ENCODE assay signal across 20 cellular contexts in the genomic region with DNA sequence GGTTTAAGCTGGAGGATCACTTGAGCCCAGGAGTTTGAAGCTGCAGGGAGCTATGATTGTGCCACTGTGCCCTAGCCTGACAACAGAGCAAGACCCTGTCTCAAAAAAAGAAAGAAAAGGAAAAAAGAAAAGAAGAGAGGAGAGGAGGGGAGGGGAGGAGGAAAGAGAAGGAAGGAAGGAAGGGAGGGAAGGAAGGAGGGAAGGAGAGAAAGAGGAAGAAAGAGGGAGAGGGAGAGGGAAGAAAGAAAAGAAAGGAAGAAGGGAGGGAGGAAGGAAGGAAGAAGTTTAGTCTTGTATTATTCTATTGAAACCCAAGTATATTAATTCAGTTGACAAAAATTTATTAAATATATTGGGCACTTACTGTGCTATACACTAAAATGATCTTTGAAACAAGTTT. TPM values are rescaled to one million over a fixed set of nuclear protein-coding genes. Genes with fewer than 3 reads are reported as not detected.
A peak's percentile ranks its signal among the peaks of the same experiment; 100 is the strongest.
DNase-seq lines count a peak whose midpoint lies in the region; ATAC-seq, FAIRE-seq and TF ChIP-seq lines count a peak whose summit lies in the region.
"Had no signal": no experiment of that assay in that cellular context is flagged by ENCODE, and none has a peak within 500 bp of the region (broad histone marks: within the 10 kb centered on the region; RNA-seq: fewer than 3 reads in every experiment).

No MANE protein-coding gene starts in this region.

- H3K9me3 ChIP-seq in CD8-positive, alpha-beta T cell (ENCODE audit: low read length) = no peaks in the 10 kb centered on the region
- no peaks in the 10 kb centered on the region for H3K9me3 ChIP-seq in Karpas-422 (ENCODE audit: low read length)
- no peaks in the 10 kb centered on the region for H3K9me3 ChIP-seq in K562 (replicated peaks; ENCODE audit: control insufficient read depth, insufficient read depth, low read depth, low read length)
- no peaks in the 10 kb centered on the region for H3K9me3 ChIP-seq in CD4-positive, alpha-beta T cell (ENCODE audit: control insufficient read depth, low read length)
- H3K9me3 ChIP-seq: upper lobe of right lung had no signal

- peak overlapping the region; percentile 2 for H3K27ac Mint-ChIP-seq in CD8-positive, alpha-beta T cell
- H3K27ac Mint-ChIP-seq in nephron progenitor cell = peak overlapping the region; percentile 34
- no peak overlapping the region for H3K27ac Mint-ChIP-seq in CD4-positive, alpha-beta T cell

- no peak overlapping the region for H3K4me3 ChIP-seq in CD8-positive, alpha-beta T cell (ENCODE audit: low read depth, low read length)
- H3K4me3 ChIP-seq in Karpas-422 (ENCODE audit: low read length) = peak overlapping the region; percentile 19
- no peak overlapping the region for H3K4me3 ChIP-seq in K562
- no peak overlapping the region for H3K4me3 ChIP-seq in H7 (ENCODE audit: insufficient read depth, low read depth, low read length)
- H3K4me3 ChIP-seq: upper lobe of right lung had no signal

- FAIRE-seq in K562 (lab: Jason Lieb, UNC) (no peak), H54 (lab: Jason Lieb, UNC) (no peak)
- FAIRE-seq: small intestine had no signal

- TF ChIP-seq POLR2A in K562 (conservative IDR thresholded peaks at IDR 0.05) = no peak
- no peak for TF ChIP-seq POLR2A in H54 (IDR thresholded peaks at IDR 0.05; ENCODE audit: low read depth, low read length)

- no peak overlapping the region for H3K4me3 Mint-ChIP-seq in CD8-positive, alpha-beta T cell
- H3K4me3 Mint-ChIP-seq in nephron progenitor cell = no peak overlapping the region
- H3K4me3 Mint-ChIP-seq in CD4-positive, alpha-beta T cell = no peak overlapping the region

- peaks cover 17% of the 10 kb centered on the region for H3K36me3 Mint-ChIP-seq in CD8-positive, alpha-beta T cell
- peaks cover 26% of the 10 kb centered on the region for H3K36me3 Mint-ChIP-seq in nephron progenitor cell (ENCODE audit: low read depth)
- H3K36me3 Mint-ChIP-seq in CD4-positive, alpha-beta T cell (ENCODE audit: low read depth) = peaks cover 21% of the 10 kb centered on the region

- in situ Hi-C loops in K562 (cut with MboI) = no loop called here

- H3K27me3 Mint-ChIP-seq in CD8-positive, alpha-beta T cell (ENCODE audit: low read depth) = no peaks in the 10 kb centered on the region
- H3K27me3 Mint-ChIP-seq in nephron progenitor cell (ENCODE audit: low read depth, poor library complexity) = no peaks in the 10 kb centered on the region
- no peaks in the 10 kb centered on the region for H3K27me3 Mint-ChIP-seq in CD4-positive, alpha-beta T cell

- no peaks in the 10 kb centered on the region for H3K36me3 ChIP-seq in CD8-positive, alpha-beta T cell (ENCODE audit: insufficient read depth, low read length)
- H3K36me3 ChIP-seq in Karpas-422 (ENCODE audit: insufficient read depth, low read length) = no peaks in the 10 kb centered on the region
- H3K36me3 ChIP-seq in K562 (ENCODE audit: control insufficient read depth, insufficient read depth, low read length) = peaks cover 10% of the 10 kb centered on the region
- no peaks in the 10 kb centered on the region for H3K36me3 ChIP-seq in H7 (replicated peaks; ENCODE audit: control insufficient read depth, insufficient read depth, low read length)
- H3K36me3 ChIP-seq: upper lobe of right lung had no signal

- H3K4me1 Mint-ChIP-seq in CD8-positive, alpha-beta T cell (ENCODE audit: low read depth) = peaks cover 47% of the 10 kb centered on the region
- H3K4me1 Mint-ChIP-seq in nephron progenitor cell = peaks cover 29% of the 10 kb centered on the region
- peaks cover 55% of the 10 kb centered on the region for H3K4me1 Mint-ChIP-seq in CD4-positive, alpha-beta T cell (ENCODE audit: low read depth)

- H3K9me2 ChIP-seq in Karpas-422 (replicated peaks; ENCODE audit: insufficient read depth, low read length) = no peaks in the 10 kb centered on the region

- H3K9me1 ChIP-seq in K562 (ENCODE audit: control insufficient read depth, insufficient read depth, low read length) = peaks cover 3% of the 10 kb centered on the region

- H3K27ac ChIP-seq in CD8-positive, alpha-beta T cell (ENCODE audit: low read depth, low read length) = no peak overlapping the region
- H3K27ac ChIP-seq in Karpas-422 (ENCODE audit: low read length) = peak overlapping the region; percentile 90
- H3K27ac ChIP-seq in K562 (ENCODE audit: extremely low read depth, low read depth, low read length) = peak overlapping the region; percentile 44; the same call in 1 of the 3 replicates
- H3K27ac ChIP-seq in CD4-positive, alpha-beta T cell (ENCODE audit: low read depth, low read length) = no peak overlapping the region
- H3K27ac ChIP-seq: RWPE1, upper lobe of right lung had no signal

- H3K79me2 ChIP-seq in Karpas-422 (ENCODE audit: low read length) (peaks cover 87% of the 10 kb centered on the region), K562 (ENCODE audit: control insufficient read depth, insufficient read depth, low read length) (peaks cover 66% of the 10 kb centered on the region)

- H3K27me3 ChIP-seq in CD8-positive, alpha-beta T cell (ENCODE audit: insufficient read depth, low read length) = no peaks in the 10 kb centered on the region
- H3K27me3 ChIP-seq in Karpas-422 (ENCODE audit: low read length) = no peaks in the 10 kb centered on the region
- H3K27me3 ChIP-seq in K562 (ENCODE audit: control insufficient read depth in 2 of 2, insufficient read depth in 2 of 2, low read length in 2 of 2) = no peaks in the 10 kb centered on the region
- no peaks in the 10 kb centered on the region for H3K27me3 ChIP-seq in H7 (ENCODE audit: control insufficient read depth, insufficient read depth, low read length)
- H3K27me3 ChIP-seq in CD4-positive, alpha-beta T cell (ENCODE audit: control insufficient read depth, insufficient read depth, low read length) = no peaks in the 10 kb centered on the region
- H3K27me3 ChIP-seq: upper lobe of right lung had no signal

- H3K9ac ChIP-seq in Karpas-422 (ENCODE audit: low read length) = peak overlapping the region; percentile 42
- H3K9ac ChIP-seq in K562 (ENCODE audit: insufficient read depth in 1 of 2, low read depth in 2 of 2, low read length in 2 of 2) = peak overlapping the region in 1 of 2 experiments; percentile 31; a peak in 1 of 4 replicates

- TF ChIP-seq EP300 in K562 (IDR thresholded peaks at IDR 0.05; ENCODE audit: low read length) = no peak

- TF ChIP-seq RAD21 in K562 (CRISPR knock-in tag; conservative IDR thresholded peaks at IDR 0.05 in 1 of 2, IDR thresholded peaks at IDR 0.05 in 1 of 2) = no peak

- H4K20me1 ChIP-seq in Karpas-422 (ENCODE audit: insufficient read depth, low read depth, low read length) (no peaks in the 10 kb centered on the region), K562 (replicated peaks; ENCODE audit: control insufficient read depth, insufficient read depth, low read length) (no peaks in the 10 kb centered on the region)

- H3K4me2 ChIP-seq in Karpas-422 (ENCODE audit: low read depth, low read length, poor library complexity, severe bottlenecking) (peak overlapping the region; percentile 65), K562 (ENCODE audit: insufficient read depth, low read length) (no peak overlapping the region)

- DNase-seq in CD8-positive, alpha-beta T cell = no peak
- peak; percentile 41 for DNase-seq in Karpas-422
- DNase-seq in K562 (ENCODE audit: extremely low read depth in 1 of 4, low spot score in 3 of 4) = no peak
- no peak for DNase-seq in nephron progenitor cell
- DNase-seq in H7 = no peak
- DNase-seq in CD4-positive, alpha-beta T cell = no peak
- DNase-seq in H54 (ENCODE audit: insufficient read length, low spot score) = no peak
- DNase-seq: activated CD4-positive, alpha-beta T cell treated with anti-CD3 and anti-CD28 coated beads for 48 hours; activated CD8-positive, alpha-beta memory T cell treated with anti-CD3 and anti-CD28 coated beads for 24 hours; activated naive CD4-positive, alpha-beta T cell; activated T-cell treated with anti-CD3 and anti-CD28 coated beads, Interleukin-2, amount 50 U/mL, for 1 hour; C1 segment of cervical spinal cord; DND-41; NCI-H1092 treated with DMSO at 0.1 percent for 48 hours; NCI-H187; stimulated activated CD4-positive, alpha-beta T cell treated with anti-CD3 and anti-CD28 coated beads, Interleukin-1b, Interleukin-23, amount 100 ng/mL, for 48 hours; upper lobe of right lung had no signal

- TF ChIP-seq CTCF in CD8-positive, alpha-beta T cell (IDR thresholded peaks at IDR 0.05) = no peak
- no peak for TF ChIP-seq CTCF in K562 (IDR thresholded peaks at IDR 0.05 in 2 of 3, conservative IDR thresholded peaks at IDR 0.05 in 1 of 3; ENCODE audit: insufficient read depth in 2 of 3, low read depth in 1 of 3, low read length in 3 of 3)
- no peak for TF ChIP-seq CTCF in nephron progenitor cell (IDR thresholded peaks at IDR 0.05)
- no peak for TF ChIP-seq CTCF in CD4-positive, alpha-beta T cell (IDR thresholded peaks at IDR 0.05)

- intact Hi-C loops in CD8-positive, alpha-beta T cell (cut with DNase I, micrococcal nuclease) = loop anchor here in 1 of 2 experiments (10.0 kb wide), 1 partner anchor 475 kb away; a partner anchor contains a TSS
- intact Hi-C loops in K562 (cut with micrococcal nuclease) = loop anchor here (5.0 kb wide), 1 partner anchor 127 kb away; a partner anchor contains a TSS
- intact Hi-C loops in CD4-positive, alpha-beta T cell (cut with DNase I, micrococcal nuclease) = no loop called here

- BruUV-seq in K562 (replicated peaks; lab: Mats Ljungman, UMichigan) = no TSS peak

- CTCF ChIA-PET in CD8-positive, alpha-beta T cell (lab: Charles Lee) = no interaction called here
- CTCF ChIA-PET in K562 (lab: Yijun Ruan, JAX; ENCODE audit: low intra/inter-chr PET ratio) = no interaction called here
- CTCF ChIA-PET in CD4-positive, alpha-beta T cell (lab: Charles Lee) = interaction anchor here (0.9 kb wide), 1 partner anchor 29 kb away, joined by 3 read pairs; no protein-coding TSS in a partner anchor

- H2AFZ ChIP-seq in Karpas-422 (ENCODE audit: low read length) (no peak overlapping the region), K562 (ENCODE audit: low read depth, low read length) (no peak overlapping the region)

- ATAC-seq in CD8-positive, alpha-beta T cell = no peak
- ATAC-seq in K562 = no peak
- no peak for ATAC-seq in CD4-positive, alpha-beta T cell (ENCODE audit: poor library complexity)
- ATAC-seq: left lobe of liver had no signal

- POLR2A ChIA-PET in CD8-positive, alpha-beta T cell (lab: Charles Lee) = interaction anchor here (2.5 kb wide), 1 partner anchor 12 kb away, joined by 11 read pairs; a partner anchor contains a TSS
- POLR2A ChIA-PET in K562 (lab: Yijun Ruan, JAX) = interaction anchor here (0.6 to 1.5 kb wide), 4 partner anchors 10 to 24 kb away, joined by 3 to 5 read pairs (median 4); a partner anchor contains a TSS
- POLR2A ChIA-PET in CD4-positive, alpha-beta T cell (lab: Charles Lee) = interaction anchor here (0.7 kb wide), 1 partner anchor 232 kb away, joined by 3 read pairs; no protein-coding TSS in a partner anchor

- no peaks in the 10 kb centered on the region for H3K9me3 Mint-ChIP-seq in CD8-positive, alpha-beta T cell
- no peaks in the 10 kb centered on the region for H3K9me3 Mint-ChIP-seq in nephron progenitor cell
- no peaks in the 10 kb centered on the region for H3K9me3 Mint-ChIP-seq in CD4-positive, alpha-beta T cell

- H3K4me1 ChIP-seq in CD8-positive, alpha-beta T cell (ENCODE audit: insufficient read depth, low read length) = peaks cover 7% of the 10 kb centered on the region
- H3K4me1 ChIP-seq in Karpas-422 (ENCODE audit: low read length) (peaks cover 53% of the 10 kb centered on the region), K562 (replicated peaks in 1 of 2; ENCODE audit: control insufficient read depth in 2 of 2, insufficient read depth in 2 of 2, low read length in 2 of 2) (peaks cover 18 to 41% of the 10 kb centered on the region in 2 experiments)

RNA-seq across cellular contexts. Expression of a gene that starts 11.5 kb away (rescaled TPM):
- total RNA-seq in CD8-positive, alpha-beta T cell = 10 to 100 TPM; 31.4 to 31.8 TPM
- 103 and 109 TPM in 2 replicates for total RNA-seq in Karpas-422 (2014; rRNA removed; shearing (Covaris generic); ENCODE audit: low replicate concordance)
- 32.9 and 95.0 TPM in 2 replicates for total RNA-seq in K562 (2011; cell fraction: chromatin; rRNA removed; ENCODE audit: low replicate concordance)
- total RNA-seq in K562 (2011; cell fraction: nucleolus; rRNA removed) = 23.7 and 31.2 TPM in 2 replicates
- total RNA-seq in K562 (2011; cell fraction: nucleoplasm; rRNA removed) = 41.3 and 69.3 TPM in 2 replicates
- total RNA-seq in K562 (2014; rRNA removed) (30.8 and 33.2 TPM in 2 replicates), K562 (2014; rRNA removed; fragmentation: Illumina TruSeq; extraction: Trizol) (44.6 and 48.0 TPM in 2 replicates), K562 (2015; rRNA removed; fragmentation: Illumina TruSeq; extraction: Trizol) (45.0 and 48.5 TPM in 2 replicates), K562 (2021) (33.4 and 37.6 TPM in 2 replicates)
- polyA plus RNA-seq in K562 (2011; rRNA removed) (22.4 and 25.6 TPM in 2 replicates), K562 (2014; fragmentation: Illumina TruSeq; extraction: Trizol) (28.5 and 33.8 TPM in 2 replicates), K562 (2014; fragmentation: Nextera tagmentation; extraction: Ambion mirVana) (10 to 100 TPM in 1 of 2 experiments, 1 to 10 TPM in 1; 7.8 to 11.4 TPM), K562 (2014; rRNA removed) (26.3 and 33.4 TPM in 2 replicates)
- polyA plus RNA-seq in K562 (2011; cell fraction: cytosol; rRNA removed) = 13.3 and 15.4 TPM in 2 replicates
- 10.0 and 10.6 TPM in 2 replicates for polyA plus RNA-seq in K562 (2011; cell fraction: nucleus; rRNA removed)
- polyA plus RNA-seq in K562 (2012) = 21.6 and 29.2 TPM in 2 replicates
- polyA minus RNA-seq in K562 (2011; rRNA and poly(A)+ RNA removed) = 35.0 and 41.1 TPM in 2 replicates
- polyA minus RNA-seq in K562 (2011; cell fraction: cytosol; rRNA and poly(A)+ RNA removed) = 19.0 and 23.4 TPM in 2 replicates
- 14.0 and 20.2 TPM in 2 replicates for polyA minus RNA-seq in K562 (2011; cell fraction: nucleus; rRNA and poly(A)+ RNA removed)
- 34.5 and 48.8 TPM in 2 replicates for total RNA-seq in H7 (2014; rRNA removed; shearing (Covaris generic))
- 10 to 100 TPM; 41.1 to 41.3 TPM for total RNA-seq in CD4-positive, alpha-beta T cell

Comparison
In these comparisons a context has a peak if more than half of its experiments do, and no peak if none do; other contexts are left out.
1. H3K27ac ChIP-seq: peak in Karpas-422 (single experiment) and K562 (single experiment); none in CD8-positive, alpha-beta T cell (single experiment) and CD4-positive, alpha-beta T cell (single experiment).